Comparison of ENCODE assay signal across 12 cellular contexts in the genomic region with DNA sequence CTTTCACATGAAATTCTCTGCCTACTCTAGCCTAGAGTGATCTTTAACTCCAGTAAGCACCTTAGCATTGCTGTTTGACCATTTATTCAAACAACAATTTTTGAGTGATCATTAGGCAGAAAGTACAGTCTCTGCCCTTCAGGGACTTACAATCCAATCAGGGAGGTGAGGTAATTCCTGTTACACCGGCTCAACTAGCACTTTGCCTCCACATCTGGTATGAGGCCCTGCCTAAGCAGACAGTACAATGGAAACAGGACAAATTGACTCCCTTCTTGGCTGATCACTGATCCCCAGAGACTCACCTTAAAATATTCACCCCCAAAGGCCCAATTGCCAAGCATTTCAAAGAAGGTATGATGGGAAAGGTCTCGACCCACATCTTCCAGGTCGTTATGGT. TPM values are rescaled to one million over a fixed set of nuclear protein-coding genes. Genes with fewer than 3 reads are reported as not detected.
DNase-seq lines count a peak whose midpoint lies in the region; ATAC-seq and TF ChIP-seq lines count a peak whose summit lies in the region.
"Had no signal": no experiment of that assay in that cellular context is flagged by ENCODE, and none has a peak within 500 bp of the region (broad histone marks: within the 10 kb centered on the region; RNA-seq: fewer than 3 reads in every experiment).

No MANE protein-coding gene starts in this region.

- intact Hi-C loops in MCF 10A (cut with micrococcal nuclease) (loop anchor here (2.0 kb wide), 1 partner anchor 47 kb away; the partner anchor contains the start of gene NFKBIE), breast epithelium (cut with DNase I; ENCODE audit: low total_unique reads) (no loop called here), lower lobe of right lung (cut with DNase I) (no loop called here)
- intact Hi-C loops in activated CD4-positive, alpha-beta memory T cell treated with anti-CD3 and anti-CD28 coated beads for 36 hours (cut with micrococcal nuclease) = loop anchor here (2.0 kb wide), 1 partner anchor 43 kb away; no protein-coding TSS in a partner anchor

- no peaks in the 10 kb centered on the region for H3K9me3 ChIP-seq in breast epithelium
- H3K9me3 ChIP-seq in lower lobe of right lung = no peaks in the 10 kb centered on the region

- H3K4me3 ChIP-seq in breast epithelium = peak overlapping the region in 1 of 3 donors; percentile 100
- peak overlapping the region; percentile 1 for H3K4me3 ChIP-seq in iPS-11a (ENCODE audit: low read depth, low read length)
- no peak overlapping the region for H3K4me3 ChIP-seq in H7 (ENCODE audit: insufficient read depth, low read depth, low read length)
- no peak overlapping the region for H3K4me3 ChIP-seq in lower lobe of right lung

- H3K36me3 Mint-ChIP-seq in MCF 10A (ENCODE audit: insufficient read depth, unreplicated experiment) (peaks cover 37% of the 10 kb centered on the region), type B pancreatic cell (peaks cover 16% of the 10 kb centered on the region)
- peaks cover 24% of the 10 kb centered on the region for H3K36me3 Mint-ChIP-seq in activated CD4-positive, alpha-beta memory T cell treated with anti-CD3 and anti-CD28 coated beads for 36 hours

- POLR2A ChIA-PET in MCF 10A (lab: Yijun Ruan, JAX) = interaction anchor here (1.0 to 1.8 kb wide), 4 partner anchors 44 to 92 kb away, joined by 3 to 11 read pairs (median 6); partner anchors contain the start of genes CDC5L and SLC35B2
- POLR2A ChIA-PET in activated CD4-positive, alpha-beta memory T cell treated with anti-CD3 and anti-CD28 coated beads for 36 hours (lab: Charles Lee) = no interaction called here

- no peak for TF ChIP-seq CTCF in MCF 10A (IDR thresholded peaks at IDR 0.05; ENCODE audit: unreplicated experiment)
- no peak for TF ChIP-seq CTCF in breast epithelium (IDR thresholded peaks at IDR 0.05)
- no peak for TF ChIP-seq CTCF in type B pancreatic cell (conservative IDR thresholded peaks at IDR 0.05)
- no peak for TF ChIP-seq CTCF in lower lobe of right lung (IDR thresholded peaks at IDR 0.05)

- peak overlapping the region; percentile 94 for H3K27ac Mint-ChIP-seq in MCF 10A (ENCODE audit: low read depth, unreplicated experiment)
- no peak overlapping the region for H3K27ac Mint-ChIP-seq in activated CD4-positive, alpha-beta memory T cell treated with anti-CD3 and anti-CD28 coated beads for 36 hours
- H3K27ac Mint-ChIP-seq in type B pancreatic cell = peak overlapping the region; percentile 92

- no peak for TF ChIP-seq POLR2A in breast epithelium (IDR thresholded peaks at IDR 0.05)

- no peaks in the 10 kb centered on the region for H3K36me3 ChIP-seq in breast epithelium
- H3K36me3 ChIP-seq in H7 (replicated peaks; ENCODE audit: control insufficient read depth, insufficient read depth, low read length) = peaks cover 31% of the 10 kb centered on the region
- H3K36me3 ChIP-seq in lower lobe of right lung = peaks cover 46% of the 10 kb centered on the region

- no peak for ATAC-seq in lower lobe of right lung

- H3K4me3 Mint-ChIP-seq in MCF 10A (ENCODE audit: unreplicated experiment) = peak overlapping the region; percentile 98
- H3K4me3 Mint-ChIP-seq in activated CD4-positive, alpha-beta memory T cell treated with anti-CD3 and anti-CD28 coated beads for 36 hours = peak overlapping the region; percentile 98
- peak overlapping the region; percentile 94 for H3K4me3 Mint-ChIP-seq in type B pancreatic cell

- H3K4me1 ChIP-seq in breast epithelium (peaks cover 3 to 7% of the 10 kb centered on the region in 2 donors), lower lobe of right lung (peaks cover 11% of the 10 kb centered on the region)

- H3K27me3 ChIP-seq in breast epithelium (no peaks in the 10 kb centered on the region), H7 (ENCODE audit: control insufficient read depth, insufficient read depth, low read length) (no peaks in the 10 kb centered on the region; the same call in 1 of the 2 replicates), lower lobe of right lung (ENCODE audit: low read depth) (no peaks in the 10 kb centered on the region)

- no TSS peak for BruUV-seq in MCF 10A (replicated peaks; lab: Mats Ljungman, UMichigan)

- H3K4me1 Mint-ChIP-seq in MCF 10A (ENCODE audit: insufficient read depth, unreplicated experiment) (peaks cover 25% of the 10 kb centered on the region), type B pancreatic cell (ENCODE audit: unreplicated experiment) (peaks cover 9% of the 10 kb centered on the region)
- H3K4me1 Mint-ChIP-seq in activated CD4-positive, alpha-beta memory T cell treated with anti-CD3 and anti-CD28 coated beads for 36 hours (ENCODE audit: low read depth) = peaks cover 20% of the 10 kb centered on the region

- CTCF ChIA-PET in MCF 10A (lab: Yijun Ruan, JAX) = interaction anchor here (1.3 to 3.7 kb wide), 9 partner anchors 8 to 77 kb away, joined by 3 to 19 read pairs (median 4); no protein-coding TSS in a partner anchor
- CTCF ChIA-PET in activated CD4-positive, alpha-beta memory T cell treated with anti-CD3 and anti-CD28 coated beads for 36 hours (lab: Charles Lee) = interaction anchor here (1.0 to 6.0 kb wide), 5 partner anchors 9 to 88 kb away, joined by 3 to 68 read pairs (median 14); partner anchors contain the start of genes NFKBIE and SLC29A1

- H3K9me3 Mint-ChIP-seq in MCF 10A (ENCODE audit: unreplicated experiment) = no peaks in the 10 kb centered on the region
- no peaks in the 10 kb centered on the region for H3K9me3 Mint-ChIP-seq in activated CD4-positive, alpha-beta memory T cell treated with anti-CD3 and anti-CD28 coated beads for 36 hours
- H3K9me3 Mint-ChIP-seq in type B pancreatic cell = no peaks in the 10 kb centered on the region

- H3K27ac ChIP-seq in breast epithelium = no peak overlapping the region
- H3K27ac ChIP-seq in lower lobe of right lung = no peak overlapping the region

- peaks cover 11% of the 10 kb centered on the region for H3K27me3 Mint-ChIP-seq in MCF 10A (ENCODE audit: insufficient read depth, unreplicated experiment)
- H3K27me3 Mint-ChIP-seq in activated CD4-positive, alpha-beta memory T cell treated with anti-CD3 and anti-CD28 coated beads for 36 hours = no peaks in the 10 kb centered on the region
- H3K27me3 Mint-ChIP-seq in type B pancreatic cell = peaks cover 3% of the 10 kb centered on the region

- no peak for DNase-seq in MCF 10A (ENCODE audit: unreplicated experiment)
- DNase-seq in breast epithelium (ENCODE audit: low spot score in 2 of 2) = no peak
- no peak for DNase-seq in activated CD4-positive, alpha-beta memory T cell treated with anti-CD3 and anti-CD28 coated beads for 36 hours
- DNase-seq in type B pancreatic cell (ENCODE audit: extremely low spot score, unreplicated experiment) = no peak
- no peak for DNase-seq in H7
- DNase-seq in HCEC 1CT = no peak
- no peak for DNase-seq in lower lobe of right lung
- DNase-seq: C1 segment of cervical spinal cord, NCI-H1092 treated with DMSO at 0.1 percent for 48 hours had no signal

RNA-seq across cellular contexts. Expression of gene AARS2, which starts 1.4 kb away (rescaled TPM):
- total RNA-seq in MCF 10A (2022) (15.5 and 23.2 TPM in 2 replicates), breast epithelium (10 to 100 TPM in 2 of 3 donors, 1 to 10 TPM in 1; 6.9 to 16.5 (median 12.8) TPM), type B pancreatic cell (ENCODE audit: low replicate concordance) (34.3 and 37.3 TPM in 2 replicates), lower lobe of right lung (12.0 TPM)
- total RNA-seq in activated CD4-positive, alpha-beta memory T cell treated with anti-CD3 and anti-CD28 coated beads for 36 hours = 10 to 100 TPM; 16.3 to 16.5 TPM
- total RNA-seq in H7 (2014; rRNA removed; shearing (Covaris generic)) = 25.5 and 28.3 TPM in 2 replicates

RNA-seq across cellular contexts. Expression of gene SPATS1, which starts 30.7 kb away (rescaled TPM):
- total RNA-seq in MCF 10A (2022) = not detected in 2 replicates
- not detected for total RNA-seq in breast epithelium
- total RNA-seq in activated CD4-positive, alpha-beta memory T cell treated with anti-CD3 and anti-CD28 coated beads for 36 hours = not detected
- not detected in 2 replicates for total RNA-seq in type B pancreatic cell (ENCODE audit: low replicate concordance)
- not detected in 2 replicates for total RNA-seq in H7 (2014; rRNA removed; shearing (Covaris generic))
- total RNA-seq in lower lobe of right lung = 1.8 TPM
- total RNA-seq: posterior vena cava, RPMI7951 had no signal

RNA-seq across cellular contexts. Expression of gene TMEM151B, which starts 41.5 kb away (rescaled TPM):
- total RNA-seq in MCF 10A (2022) (not detected in 2 replicates), breast epithelium (under 1 TPM in 1 of 3 donors, not detected in 2; 0.15 TPM), type B pancreatic cell (ENCODE audit: low replicate concordance) (0.52 and 3.2 TPM in 2 replicates), lower lobe of right lung (not detected)
- total RNA-seq in activated CD4-positive, alpha-beta memory T cell treated with anti-CD3 and anti-CD28 coated beads for 36 hours = under 1 TPM; 0.07 to 0.12 TPM
- total RNA-seq in H7 (2014; rRNA removed; shearing (Covaris generic)) = 0.70 and 0.83 TPM in 2 replicates
- total RNA-seq: posterior vena cava had no signal

RNA-seq across cellular contexts. Expression of gene NFKBIE, which starts 46.4 kb away (rescaled TPM):
- total RNA-seq in MCF 10A (2022) (6.0 and 8.8 TPM in 2 replicates), breast epithelium (10 to 100 TPM in 2 of 3 donors, 1 to 10 TPM in 1; 4.0 to 25.9 (median 14.4) TPM), type B pancreatic cell (ENCODE audit: low replicate concordance) (9.2 and 10.7 TPM in 2 replicates), lower lobe of right lung (10.4 TPM)
- total RNA-seq in activated CD4-positive, alpha-beta memory T cell treated with anti-CD3 and anti-CD28 coated beads for 36 hours = 10 to 100 TPM; 24.7 to 25.1 TPM
- 9.7 and 12.3 TPM in 2 replicates for total RNA-seq in H7 (2014; rRNA removed; shearing (Covaris generic))

RNA-seq across cellular contexts. Expression of gene SLC35B2, which starts 54.4 kb away (rescaled TPM):
- total RNA-seq in MCF 10A (2022) (27.1 and 31.3 TPM in 2 replicates), breast epithelium (10 to 100 TPM; 32.8 to 50.5 (median 38.1) TPM), type B pancreatic cell (ENCODE audit: low replicate concordance) (39.6 and 46.1 TPM in 2 replicates), lower lobe of right lung (23.8 TPM)
- total RNA-seq in activated CD4-positive, alpha-beta memory T cell treated with anti-CD3 and anti-CD28 coated beads for 36 hours = 10 to 100 TPM; 16.5 to 16.8 TPM
- total RNA-seq in H7 (2014; rRNA removed; shearing (Covaris generic)) = 27.2 and 28.7 TPM in 2 replicates

Comparison
In these comparisons a context has a peak if more than half of its experiments do, and no peak if none do; other contexts are left out.
1. intact Hi-C loops: an anchor here in MCF 10A (2.0 kb wide) and activated CD4-positive, alpha-beta memory T cell treated with anti-CD3 and anti-CD28 coated beads for 36 hours (2.0 kb wide); none called in breast epithelium and lower lobe of right lung.